ENCODE assay signal across 27 cellular contexts in the genomic region with DNA sequence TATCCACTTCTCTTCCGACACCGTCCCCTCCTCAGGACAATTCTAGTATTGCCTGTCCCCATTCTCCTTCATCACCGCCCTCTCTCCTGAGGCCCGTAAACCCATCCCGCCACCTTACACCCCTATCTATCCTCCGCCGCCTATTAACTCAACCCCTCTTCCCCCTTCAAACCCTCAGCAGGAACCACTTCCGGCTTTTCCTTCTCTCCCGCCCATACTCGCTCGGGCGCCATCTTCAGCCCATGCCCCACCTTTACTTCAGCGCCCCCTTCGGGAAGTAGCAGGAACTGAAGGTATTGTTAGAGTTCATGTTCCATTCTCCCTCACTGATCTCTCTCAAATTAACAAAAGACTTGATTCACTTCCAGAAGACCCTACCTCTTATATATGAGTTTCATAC. TPM values are rescaled to one million over a fixed set of nuclear protein-coding genes. Genes with fewer than 3 reads are reported as not detected.
DNase-seq lines count a peak whose midpoint lies in the region; ATAC-seq, FAIRE-seq and TF ChIP-seq lines count a peak whose summit lies in the region.
"Had no signal": no experiment of that assay in that cellular context is flagged by ENCODE, and none has a peak within 500 bp of the region (broad histone marks: within the 10 kb centered on the region; RNA-seq: fewer than 3 reads in every experiment).

No MANE protein-coding gene starts in this region.

- TF ChIP-seq POLR2A in K562 (conservative IDR thresholded peaks at IDR 0.05) = no peak

- intact Hi-C loops in K562 (cut with micrococcal nuclease) = no loop called here

- H3K4me2 ChIP-seq in Loucy (ENCODE audit: low read depth, low read length, poor library complexity, severe bottlenecking) (no peak overlapping the region), K562 (ENCODE audit: insufficient read depth, low read length) (no peak overlapping the region)

- H3K79me2 ChIP-seq in Loucy (ENCODE audit: insufficient read depth, low read length) (no peaks in the 10 kb centered on the region), K562 (ENCODE audit: control insufficient read depth, insufficient read depth, low read length) (no peaks in the 10 kb centered on the region)

- POLR2A ChIA-PET in K562 (lab: Yijun Ruan, JAX) = no interaction called here

- H3K9me1 ChIP-seq in K562 (ENCODE audit: control insufficient read depth, insufficient read depth, low read length) = no peaks in the 10 kb centered on the region

- H3K9me3 ChIP-seq in Loucy (ENCODE audit: insufficient read depth, low read depth, low read length) (no peaks in the 10 kb centered on the region), K562 (replicated peaks; ENCODE audit: control insufficient read depth, insufficient read depth, low read depth, low read length) (peaks cover 11% of the 10 kb centered on the region)
- H3K9me3 ChIP-seq: Peyer's patch had no signal

- no peaks in the 10 kb centered on the region for H3K4me1 ChIP-seq in Loucy (ENCODE audit: insufficient read depth, low read length, poor library complexity, severe bottlenecking)
- H3K4me1 ChIP-seq in K562 (replicated peaks in 1 of 2; ENCODE audit: control insufficient read depth in 2 of 2, insufficient read depth in 2 of 2, low read length in 2 of 2) = peaks cover 6 to 18% of the 10 kb centered on the region in 2 experiments; a peak in 4 of 5 replicates
- H3K4me1 ChIP-seq: Peyer's patch, upper lobe of left lung had no signal

- H3K27ac ChIP-seq in K562 (ENCODE audit: extremely low read depth, low read depth, low read length) = no peak overlapping the region
- H3K27ac ChIP-seq: Peyer's patch, SK-N-MC, skin epidermis, upper lobe of left lung had no signal

- no peak for TF ChIP-seq EP300 in K562 (IDR thresholded peaks at IDR 0.05; ENCODE audit: low read length)

- DNase-seq in H7 = peak; percentile 66
- peak in 3 of 4 experiments; percentile 40 to 50 (median 50) for DNase-seq in K562 (ENCODE audit: extremely low read depth in 1 of 4, low spot score in 3 of 4)
- peak; percentile 41 for DNase-seq in mesenteric fat pad (ENCODE audit: low spot score)
- DNase-seq in amniotic stem cell (lab: John Stamatoyannopoulos, UW) = no peak
- DNase-seq in G401 (ENCODE audit: low spot score) = no peak
- DNase-seq: GF-D8; HCEC 1CT; Kasumi-1; mesendoderm; NCI-H2171; NCI-H526; Peyer's patch; stimulated activated CD4-positive, alpha-beta T cell treated with anti-CD3 and anti-CD28 coated beads, Interleukin-2, amount 100 ng/mL, for 48 hours; stimulated activated naive CD8-positive, alpha-beta T cell treated with anti-CD3 and anti-CD28 coated beads, Interleukin-15, amount 100 ng/mL, for 72 hours; T-helper 9 cell had no signal

- H3K9ac ChIP-seq in Loucy (ENCODE audit: low read depth, low read length, poor library complexity, severe bottlenecking) (no peak overlapping the region), K562 (ENCODE audit: insufficient read depth in 1 of 2, low read depth in 2 of 2, low read length in 2 of 2) (no peak overlapping the region)

- CTCF ChIA-PET in K562 (lab: Yijun Ruan, JAX; ENCODE audit: low intra/inter-chr PET ratio) = no interaction called here

- no peaks in the 10 kb centered on the region for H3F3A ChIP-seq in Loucy (ENCODE audit: low read depth)

- H3K9me2 ChIP-seq in Loucy (replicated peaks; ENCODE audit: low read depth, low read length) = no peaks in the 10 kb centered on the region

- peak; percentile 29; the same call in 1 of the 2 replicates for TF ChIP-seq CTCF in Loucy (conservative IDR thresholded peaks at IDR 0.05; ENCODE audit: low read length)
- peak; percentile 40 to 70 (median 62) for TF ChIP-seq CTCF in K562 (IDR thresholded peaks at IDR 0.05 in 2 of 3, conservative IDR thresholded peaks at IDR 0.05 in 1 of 3; ENCODE audit: insufficient read depth in 2 of 3, low read depth in 1 of 3, low read length in 3 of 3)

- H3K4me3 ChIP-seq in H7 (ENCODE audit: insufficient read depth, low read depth, low read length) (no peak overlapping the region), Loucy (ENCODE audit: low read length, poor library complexity, severe bottlenecking) (no peak overlapping the region), K562 (no peak overlapping the region)
- H3K4me3 ChIP-seq: Peyer's patch, SK-N-MC, skin epidermis, upper lobe of left lung had no signal

- TF ChIP-seq RAD21 in K562 (CRISPR knock-in tag; conservative IDR thresholded peaks at IDR 0.05 in 1 of 2, IDR thresholded peaks at IDR 0.05 in 1 of 2) = peak in 1 of 2 experiments; percentile 54; a peak in 2 of 4 replicates

- H2AFZ ChIP-seq in Loucy (ENCODE audit: low read length) (no peak overlapping the region), K562 (ENCODE audit: low read depth, low read length) (0 out of 2 replicates have a peak overlapping the region, but pooled peaks have one; percentile 12)

- H3K36me3 ChIP-seq in H7 (replicated peaks; ENCODE audit: control insufficient read depth, insufficient read depth, low read length) = no peaks in the 10 kb centered on the region
- H3K36me3 ChIP-seq in Loucy (ENCODE audit: insufficient read depth, low read length) = no peaks in the 10 kb centered on the region
- no peaks in the 10 kb centered on the region for H3K36me3 ChIP-seq in K562 (ENCODE audit: control insufficient read depth, insufficient read depth, low read length)
- H3K36me3 ChIP-seq: Peyer's patch, upper lobe of left lung had no signal

- in situ Hi-C loops in K562 (cut with MboI) (no loop called here), G401 (cut with HindIII; ENCODE audit: low sequenced_read_pairs) (no loop called here)

- no peaks in the 10 kb centered on the region for H4K20me1 ChIP-seq in Loucy (ENCODE audit: insufficient read depth, low read length, poor library complexity, severe bottlenecking)
- H4K20me1 ChIP-seq in K562 (replicated peaks; ENCODE audit: control insufficient read depth, insufficient read depth, low read length) = no peaks in the 10 kb centered on the region

- no TSS peak for BruUV-seq in K562 (replicated peaks; lab: Mats Ljungman, UMichigan)

- H3K27me3 ChIP-seq in H7 (ENCODE audit: control insufficient read depth, insufficient read depth, low read length) (no peaks in the 10 kb centered on the region), Loucy (ENCODE audit: insufficient read depth, low read length, poor library complexity, severe bottlenecking) (no peaks in the 10 kb centered on the region), K562 (ENCODE audit: control insufficient read depth in 2 of 2, insufficient read depth in 2 of 2, low read length in 2 of 2) (no peaks in the 10 kb centered on the region)
- H3K27me3 ChIP-seq: Peyer's patch, upper lobe of left lung had no signal

- 47% methylated on average over 9 of the region's 14 CpGs for WGBS in K562 (ENCODE audit: insufficient coverage, low coverage, missing lambda C conversion rate)

- FAIRE-seq in K562 (lab: Jason Lieb, UNC) = no peak
- FAIRE-seq: GM12891 had no signal

- ATAC-seq in K562 = peak; percentile 44
- no peak for ATAC-seq in HG03439 (IDR thresholded peaks at IDR 0.05; ENCODE audit: unreplicated experiment)
- ATAC-seq: activated CD4-positive, CD25-positive, alpha-beta regulatory T cell treated with anti-CD3 and anti-CD28 coated beads, Interleukin-2, amount 50 U/mL, for 24 hours; stimulated activated naive CD8-positive, alpha-beta T cell treated with anti-CD3 and anti-CD28 coated beads, Interleukin-15, amount 100 ng/mL, for 72 hours had no signal

RNA-seq across cellular contexts. Expression of gene VN1R5, which starts 31.6 kb away (rescaled TPM):
- total RNA-seq in H7 (2014; rRNA removed; shearing (Covaris generic)) = not detected in 2 replicates
- total RNA-seq in K562 (2011; cell fraction: chromatin; rRNA removed; ENCODE audit: low replicate concordance) = not detected in 2 replicates
- not detected in 2 replicates for total RNA-seq in K562 (2011; cell fraction: nucleolus; rRNA removed)
- not detected in 2 replicates for total RNA-seq in K562 (2011; cell fraction: nucleoplasm; rRNA removed)
- total RNA-seq in K562 (2014; rRNA removed) (not detected in 2 replicates), K562 (2014; rRNA removed; fragmentation: Illumina TruSeq; extraction: Trizol) (not detected in 2 replicates), K562 (2015; rRNA removed; fragmentation: Illumina TruSeq; extraction: Trizol) (not detected in 2 replicates), K562 (2021) (not detected in 2 replicates), mesenteric fat pad (not detected)
- polyA plus RNA-seq in K562 (2011; rRNA removed) (not detected in 2 replicates), K562 (2014; fragmentation: Illumina TruSeq; extraction: Trizol) (not detected in 2 replicates), K562 (2014; fragmentation: Nextera tagmentation; extraction: Ambion mirVana) (not detected), K562 (2014; rRNA removed) (not detected in 2 replicates)
- polyA plus RNA-seq in K562 (2011; cell fraction: cytosol; rRNA removed) = not detected in 2 replicates
- not detected in 2 replicates for polyA plus RNA-seq in K562 (2011; cell fraction: nucleus; rRNA removed)
- not detected in 2 replicates for polyA plus RNA-seq in K562 (2012)
- polyA minus RNA-seq in K562 (2011; rRNA and poly(A)+ RNA removed) = not detected in 2 replicates
- polyA minus RNA-seq in K562 (2011; cell fraction: cytosol; rRNA and poly(A)+ RNA removed) = not detected in 2 replicates
- polyA minus RNA-seq in K562 (2011; cell fraction: nucleus; rRNA and poly(A)+ RNA removed) = not detected in 2 replicates
- total RNA-seq in G401 (2014; rRNA removed; shearing (Covaris generic)) = not detected in 2 replicates
- total RNA-seq: activated CD8-positive, alpha-beta memory T cell treated with anti-CD3 and anti-CD28 coated beads for 36 hours; dermis microvascular lymphatic vessel endothelial cell; Peyer's patch; progenitor cell of endocrine pancreas; upper lobe of left lung had no signal
- polyA plus RNA-seq: BJ, esophagus had no signal

RNA-seq across cellular contexts. Expression of gene ZNF496, which starts 44.2 kb away (rescaled TPM):
- 127 and 150 TPM in 2 replicates for total RNA-seq in H7 (2014; rRNA removed; shearing (Covaris generic))
- total RNA-seq in K562 (2011; cell fraction: chromatin; rRNA removed; ENCODE audit: low replicate concordance) = 46.7 and 71.5 TPM in 2 replicates
- 49.9 and 53.0 TPM in 2 replicates for total RNA-seq in K562 (2011; cell fraction: nucleolus; rRNA removed)
- total RNA-seq in K562 (2011; cell fraction: nucleoplasm; rRNA removed) = 47.4 and 58.0 TPM in 2 replicates
- total RNA-seq in K562 (2014; rRNA removed) = 44.4 and 63.2 TPM in 2 replicates
- 22.0 and 22.7 TPM in 2 replicates for total RNA-seq in K562 (2014; rRNA removed; fragmentation: Illumina TruSeq; extraction: Trizol)
- total RNA-seq in K562 (2015; rRNA removed; fragmentation: Illumina TruSeq; extraction: Trizol) = 31.4 and 31.6 TPM in 2 replicates
- total RNA-seq in K562 (2021) = 54.0 and 55.5 TPM in 2 replicates
- 29.8 and 37.8 TPM in 2 replicates for polyA plus RNA-seq in K562 (2011; rRNA removed)
- 35.8 and 37.3 TPM in 2 replicates for polyA plus RNA-seq in K562 (2011; cell fraction: cytosol; rRNA removed)
- polyA plus RNA-seq in K562 (2011; cell fraction: nucleus; rRNA removed) = 52.3 and 64.6 TPM in 2 replicates
- 28.9 and 48.4 TPM in 2 replicates for polyA plus RNA-seq in K562 (2012)
- polyA plus RNA-seq in K562 (2014; fragmentation: Illumina TruSeq; extraction: Trizol) = 31.3 and 35.5 TPM in 2 replicates
- 1 to 10 TPM; 4.3 to 5.9 TPM for polyA plus RNA-seq in K562 (2014; fragmentation: Nextera tagmentation; extraction: Ambion mirVana)
- polyA plus RNA-seq in K562 (2014; rRNA removed) = 38.2 and 43.3 TPM in 2 replicates
- 44.2 and 45.8 TPM in 2 replicates for polyA minus RNA-seq in K562 (2011; rRNA and poly(A)+ RNA removed)
- 31.3 and 34.9 TPM in 2 replicates for polyA minus RNA-seq in K562 (2011; cell fraction: cytosol; rRNA and poly(A)+ RNA removed)
- 25.3 and 28.4 TPM in 2 replicates for polyA minus RNA-seq in K562 (2011; cell fraction: nucleus; rRNA and poly(A)+ RNA removed)
- total RNA-seq in mesenteric fat pad = 14.4 TPM
- 42.5 and 61.8 TPM in 2 replicates for total RNA-seq in G401 (2014; rRNA removed; shearing (Covaris generic))

Comparison
In these comparisons a context has a peak if more than half of its experiments do, and no peak if none do; other contexts are left out.
1. DNase-seq: peak in H7 (single experiment), K562 (3 of 4) and mesenteric fat pad (single experiment); none in amniotic stem cell (single experiment) and G401 (single experiment).